ENCODE assay signal across 8 cellular contexts in the genomic region with DNA sequence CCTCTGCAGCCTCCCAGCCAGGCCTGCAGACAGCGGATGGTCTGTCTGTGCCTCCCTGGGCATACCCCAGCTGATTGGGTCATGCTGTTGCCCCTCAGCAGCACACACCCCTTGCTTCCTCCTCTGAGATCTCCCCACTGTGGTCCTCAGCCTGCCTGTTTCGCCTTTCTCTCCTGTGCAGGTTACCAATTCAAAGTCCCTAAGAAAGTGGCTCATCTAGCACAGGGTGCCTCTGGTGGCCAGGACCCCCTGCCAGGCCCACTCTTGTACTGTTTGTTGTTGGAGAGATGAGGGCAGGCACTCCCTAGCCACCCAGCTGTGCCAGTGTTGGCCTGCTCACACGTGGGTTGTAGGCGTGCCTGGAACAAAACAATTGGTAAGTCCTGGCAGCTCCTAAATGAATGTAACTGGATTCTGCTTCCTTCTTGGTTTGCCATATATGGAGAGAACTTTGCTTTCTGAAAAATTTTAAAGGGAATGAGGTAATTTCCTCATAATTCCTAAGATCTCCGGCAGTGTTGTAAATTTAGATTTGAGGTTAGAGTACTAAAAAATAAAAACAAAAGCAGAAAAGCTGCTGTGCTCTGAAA.
DNase-seq lines count a peak whose midpoint lies in the region; ATAC-seq and TF ChIP-seq lines count a peak whose summit lies in the region.

No MANE protein-coding gene starts in this region.

- ATAC-seq in lung (ENCODE audit: insufficient read depth, low FRiP score) (peak; percentile 39), HG02623 (IDR thresholded peaks at IDR 0.05; ENCODE audit: unreplicated experiment) (no peak), HG03135 (IDR thresholded peaks at IDR 0.05; ENCODE audit: unreplicated experiment) (no peak)

- H3K27ac ChIP-seq in AG04450 (ENCODE audit: low read depth, low read length) (peak overlapping the region; percentile 85), lung (ENCODE audit: low read depth in 1 of 2, low read length in 1 of 2) (peak overlapping the region; percentile 27 to 56)
- H3K27ac ChIP-seq in CD4-positive, alpha-beta memory T cell (ENCODE audit: low read depth, low read length) = no peak overlapping the region

- H3K27me3 Mint-ChIP-seq in CD4-positive, alpha-beta memory T cell = peaks cover 2 to 6% of the 10 kb centered on the region in 2 donors

- TF ChIP-seq CTCF in AG04450 (IDR thresholded peaks at IDR 0.05; ENCODE audit: low read depth, low read length) (no peak), choroid plexus epithelial cell (conservative IDR thresholded peaks at IDR 0.05; ENCODE audit: low read depth, low read length) (no peak), lung (IDR thresholded peaks at IDR 0.05; ENCODE audit: control extremely low read depth, extremely low read depth) (no peak)

- no peaks in the 10 kb centered on the region for H3K4me1 Mint-ChIP-seq in CD4-positive, alpha-beta memory T cell

- H3K27ac Mint-ChIP-seq in CD4-positive, alpha-beta memory T cell = no peak overlapping the region

- H3K9me3 Mint-ChIP-seq in CD4-positive, alpha-beta memory T cell = peaks cover 0 to 3% (median 0%) of the 10 kb centered on the region in 8 donors

- no peaks in the 10 kb centered on the region for H3K36me3 Mint-ChIP-seq in CD4-positive, alpha-beta memory T cell

- CTCF ChIA-PET in AG04450 (lab: Charles Lee) = interaction anchor here (0.8 to 5.3 kb wide), 4 partner anchors 9 to 188 kb away, joined by 3 to 32 read pairs (median 12); no protein-coding TSS in a partner anchor
- CTCF ChIA-PET in CD4-positive, alpha-beta memory T cell (lab: Charles Lee; ENCODE audit: partially characterized antibody) = no interaction called here

- POLR2A ChIA-PET in AG04450 (lab: Yijun Ruan, JAX) = interaction anchor here (0.7 to 2.2 kb wide), 4 partner anchors 9 to 30 kb away, joined by 3 to 9 read pairs (median 4); no protein-coding TSS in a partner anchor
- POLR2A ChIA-PET in CD4-positive, alpha-beta memory T cell (lab: Charles Lee; ENCODE audit: partially characterized antibody) = no interaction called here

- intact Hi-C loops in CD4-positive, alpha-beta memory T cell (cut with micrococcal nuclease) = no loop called here

- no peaks in the 10 kb centered on the region for H3K9me3 ChIP-seq in AG04450 (ENCODE audit: control insufficient read depth, insufficient read depth, low read length)
- H3K9me3 ChIP-seq in lung (ENCODE audit: control insufficient read depth in 2 of 2, insufficient read depth in 1 of 2, low read length in 1 of 2) = no peaks in the 10 kb centered on the region
- no peaks in the 10 kb centered on the region for H3K9me3 ChIP-seq in CD4-positive, alpha-beta memory T cell (ENCODE audit: control insufficient read depth in 1 of 2, low read length in 2 of 2)

- H3K4me1 ChIP-seq in lung (ENCODE audit: control insufficient read depth in 2 of 2, insufficient read depth in 2 of 2, low read length in 2 of 2) = peaks cover 4 to 17% of the 10 kb centered on the region in 2 donors
- H3K4me1 ChIP-seq in CD4-positive, alpha-beta memory T cell (ENCODE audit: insufficient read depth, low read length) = no peaks in the 10 kb centered on the region

- no peaks in the 10 kb centered on the region for H3K36me3 ChIP-seq in lung (ENCODE audit: control insufficient read depth in 2 of 2, insufficient read depth in 2 of 2, low read length in 2 of 2)
- no peaks in the 10 kb centered on the region for H3K36me3 ChIP-seq in CD4-positive, alpha-beta memory T cell (ENCODE audit: insufficient read depth, low read length)

- H3K4me3 Mint-ChIP-seq in CD4-positive, alpha-beta memory T cell = no peak overlapping the region

- no peaks in the 10 kb centered on the region for H3K27me3 ChIP-seq in AG04450 (ENCODE audit: control insufficient read depth, insufficient read depth, low read length)
- H3K27me3 ChIP-seq in lung (ENCODE audit: control insufficient read depth, insufficient read depth) = no peaks in the 10 kb centered on the region
- H3K27me3 ChIP-seq in CD4-positive, alpha-beta memory T cell (ENCODE audit: insufficient read depth, low read length) = no peaks in the 10 kb centered on the region

- H3K4me3 ChIP-seq in AG04450 (ENCODE audit: low read depth, low read length) (no peak overlapping the region), choroid plexus epithelial cell (ENCODE audit: low read depth, low read length) (no peak overlapping the region), lung (no peak overlapping the region)
- H3K4me3 ChIP-seq in CD4-positive, alpha-beta memory T cell (ENCODE audit: low read length in 2 of 2) = no peak overlapping the region

- peak; percentile 71 for DNase-seq in AG04450 (ENCODE audit: low read depth, low spot score)
- peak; percentile 74 for DNase-seq in NCI-H1417 treated with DMSO at 0.1 percent for 48 hours (lab: John Stamatoyannopoulos, UW)
- DNase-seq in choroid plexus epithelial cell (ENCODE audit: low read depth) = peak; percentile 88
- no peak for DNase-seq in lung (ENCODE audit: low spot score)
- DNase-seq in NCI-H1436 treated with DMSO at 0.1 percent for 48 hours (lab: John Stamatoyannopoulos, UW) = no peak
- DNase-seq in CD4-positive, alpha-beta memory T cell = no peak

- WGBS in lung, 2 donors = 41 to 43% methylated on average over 5 of the region's 5 CpGs

Comparison
In these comparisons a context has a peak if more than half of its experiments do, and no peak if none do; other contexts are left out.
1. DNase-seq: peak in AG04450 (single experiment), NCI-H1417 treated with DMSO at 0.1 percent for 48 hours (single experiment) and choroid plexus epithelial cell (single experiment); none in lung (single experiment), NCI-H1436 treated with DMSO at 0.1 percent for 48 hours (single experiment) and CD4-positive, alpha-beta memory T cell (0 of 5).